ENCODE assay signal across 1 cellular context in genomic region chr2:135876066-135876711, GRCh38.
TF ChIP-seq lines count a peak whose summit lies in the region.

Gene MCM6, minus strand, starts transcription at chr2:135876443. Its CDS starts 78 bp downstream, at chr2:135876365.

TF ChIP-seq in HepG2, 621 proteins besides CTCF, POLR2A, EP300 and RAD21 (continued from another document and continues in another):
- no peak for TF ChIP-seq CREB3 (CRISPR knock-in tag; IDR thresholded peaks at IDR 0.05)
- 0 out of 2 replicates have a peak, but pooled peaks have one; percentile 82 for TF ChIP-seq CSRNP2 (CRISPR knock-in tag; conservative IDR thresholded peaks at IDR 0.05; ENCODE audit: low read depth)
- TF ChIP-seq MIER3 (CRISPR knock-in tag; IDR thresholded peaks at IDR 0.05; ENCODE audit: borderline replicate concordance) = no peak
- no peak; the same call in 1 of the 2 replicates for TF ChIP-seq EEA1 (CRISPR knock-in tag; IDR thresholded peaks at IDR 0.05; ENCODE audit: borderline replicate concordance)
- no peak for TF ChIP-seq CBX1 (IDR thresholded peaks at IDR 0.05; ENCODE audit: low read depth)
- no peak for TF ChIP-seq NBN (conservative IDR thresholded peaks at IDR 0.05)
- TF ChIP-seq ZMAT3 (CRISPR knock-in tag; conservative IDR thresholded peaks at IDR 0.05) = peak; percentile 52; the same call in 1 of the 2 replicates
- TF ChIP-seq ZNF850 (CRISPR knock-in tag; conservative IDR thresholded peaks at IDR 0.05) = no peak
- TF ChIP-seq TERF1 (CRISPR knock-in tag; IDR thresholded peaks at IDR 0.05) = no peak
- TF ChIP-seq CAMTA2 (CRISPR knock-in tag; IDR thresholded peaks at IDR 0.05; ENCODE audit: borderline replicate concordance) = no peak
- no peak for TF ChIP-seq ZNF710 (CRISPR knock-in tag; IDR thresholded peaks at IDR 0.05; ENCODE audit: borderline replicate concordance)
- TF ChIP-seq TRIM24 (CRISPR knock-in tag; IDR thresholded peaks at IDR 0.05) = no peak
- peak; percentile 80; the same call in 1 of the 2 replicates for TF ChIP-seq ZBED4 (CRISPR knock-in tag; IDR thresholded peaks at IDR 0.05; ENCODE audit: borderline replicate concordance)
- 0 out of 2 replicates have a peak, but pooled peaks have one; percentile 42 for TF ChIP-seq ETV6 (CRISPR knock-in tag; conservative IDR thresholded peaks at IDR 0.05)
- TF ChIP-seq ZNF263 (CRISPR knock-in tag; IDR thresholded peaks at IDR 0.05) = peak; percentile 63; the same call in 1 of the 2 replicates
- no peak for TF ChIP-seq ZNF691 (CRISPR knock-in tag; IDR thresholded peaks at IDR 0.05; ENCODE audit: borderline replicate concordance, low read depth)
- peak; percentile 26; the same call in 1 of the 2 replicates for TF ChIP-seq SPEN (CRISPR knock-in tag; IDR thresholded peaks at IDR 0.05; ENCODE audit: low read depth)
- TF ChIP-seq ZNF678 (CRISPR knock-in tag; IDR thresholded peaks at IDR 0.05) = no peak
- no peak for TF ChIP-seq PBX2 (CRISPR knock-in tag; IDR thresholded peaks at IDR 0.05)
- TF ChIP-seq NCOA2 (CRISPR knock-in tag; IDR thresholded peaks at IDR 0.05) = no peak
- no peak for TF ChIP-seq ZNF646 (CRISPR knock-in tag; IDR thresholded peaks at IDR 0.05)
- no peak for TF ChIP-seq ZFP62 (CRISPR knock-in tag; IDR thresholded peaks at IDR 0.05)
- no peak for TF ChIP-seq ZNF713 (CRISPR knock-in tag; IDR thresholded peaks at IDR 0.05)
- TF ChIP-seq ZBTB26 (CRISPR knock-in tag; IDR thresholded peaks at IDR 0.05; ENCODE audit: borderline replicate concordance) = no peak; the same call in 1 of the 2 replicates
- peak; percentile 54; the same call in 1 of the 2 replicates for TF ChIP-seq SRY (CRISPR knock-in tag; IDR thresholded peaks at IDR 0.05)
- TF ChIP-seq ZNF883 (CRISPR knock-in tag; IDR thresholded peaks at IDR 0.05; ENCODE audit: not compliant biosample characterization) = peak; percentile 43
- 0 out of 2 replicates have a peak, but pooled peaks have one; percentile 61 for TF ChIP-seq ZNF367 (CRISPR knock-in tag; IDR thresholded peaks at IDR 0.05; ENCODE audit: borderline replicate concordance)
- TF ChIP-seq ZNF775 (CRISPR knock-in tag; IDR thresholded peaks at IDR 0.05; ENCODE audit: borderline replicate concordance) = no peak
- no peak; a peak in 1 of 4 replicates for TF ChIP-seq KLF16 (CRISPR knock-in tag; IDR thresholded peaks at IDR 0.05)
- no peak for TF ChIP-seq HNRNPK (IDR thresholded peaks at IDR 0.05; ENCODE audit: low read depth, low read length, poor library complexity, severe bottlenecking)
- TF ChIP-seq ZKSCAN1 (IDR thresholded peaks at IDR 0.05; ENCODE audit: low read length) = no peak
- TF ChIP-seq CREBL2 (CRISPR knock-in tag; IDR thresholded peaks at IDR 0.05; ENCODE audit: borderline replicate concordance) = no peak
- TF ChIP-seq PBX3 (CRISPR knock-in tag; IDR thresholded peaks at IDR 0.05; ENCODE audit: borderline replicate concordance) = no peak
- no peak for TF ChIP-seq RFXAP (CRISPR knock-in tag; IDR thresholded peaks at IDR 0.05; ENCODE audit: borderline replicate concordance)
